ENCODE assay signal across 26 cellular contexts in genomic region chr6:28171271-28171670, GRCh38.
"Had no signal": no experiment of that assay in that cellular context is flagged by ENCODE, and none has a peak within 500 bp of the region (broad histone marks: within the 10 kb centered on the region; RNA-seq: fewer than 3 reads in every experiment).

No MANE protein-coding gene starts in this region.

- H3K4me3 ChIP-seq: neural progenitor cell, ovary, psoas muscle, right lobe of liver, sigmoid colon, suprapubic skin, thoracic aorta, thyroid gland, tibial nerve, upper lobe of right lung, uterus had no signal

- H2AFZ ChIP-seq: neural progenitor cell, parathyroid adenoma had no signal

- H3K4me1 ChIP-seq: neural progenitor cell, parathyroid adenoma, psoas muscle, right lobe of liver, sigmoid colon, suprapubic skin, thyroid gland, tibial nerve, upper lobe of right lung, uterus had no signal

- H3K9ac ChIP-seq: neural progenitor cell, parathyroid adenoma had no signal

- H3K27ac ChIP-seq: neural progenitor cell, ovary, parathyroid adenoma, psoas muscle, right lobe of liver, sigmoid colon, suprapubic skin, thoracic aorta, thyroid gland, tibial nerve, upper lobe of right lung, uterus had no signal

- H3K79me2 ChIP-seq: parathyroid adenoma had no signal

- DNase-seq: naive thymus-derived CD4-positive, alpha-beta T cell; natural killer cell; occipital lobe; ovary; posterior cingulate gyrus; psoas muscle; right cardiac atrium; right lobe of liver; sigmoid colon; small intestine; stimulated activated CD4-positive, alpha-beta T cell treated with anti-CD3 and anti-CD28 coated beads, Interleukin-1b, Interleukin-23, amount 100 ng/mL, for 48 hours; stimulated activated CD4-positive, alpha-beta T cell treated with anti-CD3 and anti-CD28 coated beads, Interleukin-4, amount 100 ng/mL, for 1 hour; stimulated activated CD4-positive, alpha-beta T cell treated with anti-CD3 and anti-CD28 coated beads, Interleukin-4, amount 100 ng/mL, for 4 hours; stimulated activated CD8-positive, alpha-beta memory T cell treated with anti-CD3 and anti-CD28 coated beads, Interleukin-4, amount 100 ng/mL, for 48 hours; stimulated activated naive CD4-positive, alpha-beta T cell; stimulated activated naive CD8-positive, alpha-beta T cell treated with anti-CD3 and anti-CD28 coated beads, Interleukin-15, amount 100 ng/mL, for 72 hours; stimulated activated naive CD8-positive, alpha-beta T cell treated with anti-CD3 and anti-CD28 coated beads, Interleukin-15, Interleukin-2, amounts not matched to agents 100 U/mL and 50 U/mL, for 24 hours; substantia nigra; thyroid gland; upper lobe of right lung; uterus had no signal

- H3K36me3 ChIP-seq: neural progenitor cell, ovary, right lobe of liver, suprapubic skin, thoracic aorta, thyroid gland, upper lobe of right lung, uterus had no signal

- H3K9me3 ChIP-seq: ovary, right lobe of liver, sigmoid colon, suprapubic skin, thoracic aorta, thyroid gland, tibial nerve, upper lobe of right lung, uterus had no signal

- H3K4me2 ChIP-seq: neural progenitor cell had no signal

- H3K27me3 ChIP-seq: ovary, right lobe of liver, sigmoid colon, suprapubic skin, thyroid gland, tibial nerve, upper lobe of right lung, uterus had no signal
